ENCODE assay signal across 10 cellular contexts in the genomic region with DNA sequence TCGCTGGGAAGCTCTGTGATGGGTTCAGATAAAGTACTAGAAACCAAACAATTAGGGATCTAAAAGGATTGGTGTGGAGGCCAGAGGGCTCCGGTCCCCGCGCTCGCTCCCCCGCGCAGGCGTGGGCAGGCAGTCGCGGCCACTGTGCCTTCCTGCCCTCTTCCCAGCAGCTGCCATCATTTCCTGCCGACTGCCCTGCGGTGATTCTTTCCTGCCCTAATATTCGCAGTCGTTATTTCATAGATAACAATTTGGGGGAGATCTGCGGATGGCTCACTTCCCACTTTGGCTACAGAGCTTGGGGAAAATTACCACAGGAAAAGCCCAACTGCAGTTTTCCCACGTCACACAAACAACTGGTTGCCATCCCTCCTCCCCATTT. TPM values are rescaled to one million over a fixed set of nuclear protein-coding genes. Genes with fewer than 3 reads are reported as not detected.
DNase-seq lines count a peak whose midpoint lies in the region; ATAC-seq and TF ChIP-seq lines count a peak whose summit lies in the region.
"Had no signal": no experiment of that assay in that cellular context is flagged by ENCODE, and none has a peak within 500 bp of the region (broad histone marks: within the 10 kb centered on the region; RNA-seq: fewer than 3 reads in every experiment).

No MANE protein-coding gene starts in this region.

- intact Hi-C loops in heart left ventricle (cut with DNase I), result no loop called here
- intact Hi-C loops in Right ventricle myocardium inferior (cut with DNase I), result no loop called here
- intact Hi-C loops in upper lobe of right lung (cut with DNase I), result no loop called here
- intact Hi-C loops in PC-9 (cut with micrococcal nuclease; ENCODE audit: unreplicated experiment), result loop anchor here (10.0 kb wide), 1 partner anchor 952 kb away; a partner anchor contains a TSS

- H3K36me3 ChIP-seq in heart left ventricle (no peaks in the 10 kb centered on the region), ectodermal cell (ENCODE audit: control insufficient read depth, insufficient read depth, low read length) (no peaks in the 10 kb centered on the region), muscle layer of duodenum (ENCODE audit: control insufficient read depth in 1 of 2, insufficient read depth in 2 of 2, low read length in 2 of 2) (no peaks in the 10 kb centered on the region), upper lobe of right lung (no peaks in the 10 kb centered on the region), PC-9 (ENCODE audit: low read depth) (no peaks in the 10 kb centered on the region)

- H3K9me3 ChIP-seq in heart left ventricle (no peaks in the 10 kb centered on the region), ectodermal cell (ENCODE audit: control insufficient read depth, low read length) (no peaks in the 10 kb centered on the region), muscle layer of duodenum (ENCODE audit: control insufficient read depth in 1 of 2, low read length in 2 of 2) (no peaks in the 10 kb centered on the region), upper lobe of right lung (no peaks in the 10 kb centered on the region), PC-9 (ENCODE audit: insufficient read depth, low read depth) (no peaks in the 10 kb centered on the region)

- no peak for TF ChIP-seq POLR2A in heart left ventricle (IDR thresholded peaks at IDR 0.05)

- DNase-seq in heart left ventricle (no peak), Right ventricle myocardium inferior (ENCODE audit: missing footprints) (no peak), upper lobe of right lung (no peak), KG1 (lab: John Stamatoyannopoulos, UW) (no peak), PC-9 (no peak)
- no peak for DNase-seq in effector memory CD8-positive, alpha-beta T cell
- DNase-seq: NCI-H1436, SW 1271 had no signal

- ATAC-seq in heart left ventricle (no peak), Right ventricle myocardium inferior (no peak), upper lobe of right lung (no peak)
- no peak for ATAC-seq in effector memory CD8-positive, alpha-beta T cell (replicated peaks)

- 3 to 5% (median 4%) methylated on average over 16 of the region's 16 CpGs for WGBS in heart left ventricle, 4 donors
- WGBS in ectodermal cell, 2 experiments, result 4 to 7% methylated on average over 16 of the region's 16 CpGs

- no peaks in the 10 kb centered on the region for H3K79me2 ChIP-seq in PC-9 (ENCODE audit: low read depth)

- no peaks in the 10 kb centered on the region for H3F3A ChIP-seq in PC-9 (ENCODE audit: insufficient read depth, low read depth)

- H3K9me2 ChIP-seq in PC-9 (ENCODE audit: insufficient read depth), result no peaks in the 10 kb centered on the region

- TF ChIP-seq CTCF in heart left ventricle (IDR thresholded peaks at IDR 0.05), result no peak
- TF ChIP-seq CTCF in upper lobe of right lung (IDR thresholded peaks at IDR 0.05), result no peak
- TF ChIP-seq CTCF in PC-9 (conservative IDR thresholded peaks at IDR 0.05), result no peak

- no peaks in the 10 kb centered on the region for H3K4me1 Mint-ChIP-seq in effector memory CD8-positive, alpha-beta T cell (ENCODE audit: low read depth in 2 of 2)

- BruUV-seq in PC-9 (replicated peaks; lab: Mats Ljungman, UMichigan), result no TSS peak

- peaks cover 10 to 78% (median 50%) of the 10 kb centered on the region in 9 donors for H3K27me3 ChIP-seq in heart left ventricle
- H3K27me3 ChIP-seq in ectodermal cell (ENCODE audit: control insufficient read depth, insufficient read depth, low read length, poor library complexity, severe bottlenecking), result peaks cover 58% of the 10 kb centered on the region
- H3K27me3 ChIP-seq in muscle layer of duodenum (ENCODE audit: low read depth, low read length), result peaks cover 30% of the 10 kb centered on the region
- H3K27me3 ChIP-seq in upper lobe of right lung, result peaks cover 43% of the 10 kb centered on the region
- H3K27me3 ChIP-seq in PC-9 (ENCODE audit: insufficient read depth, low read depth), result no peaks in the 10 kb centered on the region

- H2AFZ ChIP-seq in PC-9, result no peak overlapping the region

- H3K4me2 ChIP-seq in PC-9, result no peak overlapping the region

- H3K27ac Mint-ChIP-seq in effector memory CD8-positive, alpha-beta T cell, result no peak overlapping the region

- no peaks in the 10 kb centered on the region for H3K36me3 Mint-ChIP-seq in effector memory CD8-positive, alpha-beta T cell (ENCODE audit: insufficient read depth)

- CTCF ChIA-PET in PC-9 (lab: Charles Lee), result no interaction called here

- H4K20me1 ChIP-seq in PC-9 (ENCODE audit: insufficient read depth), result no peaks in the 10 kb centered on the region

- H3K4me3 ChIP-seq in heart left ventricle (peak overlapping the region in 9 of 12 donors; percentile 7 to 46 (median 31)), ectodermal cell (ENCODE audit: insufficient read depth, low read depth, low read length) (peak overlapping the region; percentile 42), muscle layer of duodenum (ENCODE audit: low read depth in 1 of 2, low read length in 2 of 2) (peak overlapping the region; percentile 23 to 64), upper lobe of right lung (peak overlapping the region; percentile 21), PC-9 (no peak overlapping the region)

- H3K4me3 Mint-ChIP-seq in effector memory CD8-positive, alpha-beta T cell, result no peak overlapping the region

- H3K4me1 ChIP-seq in heart left ventricle, result peaks cover 0 to 16% (median 4%) of the 10 kb centered on the region in 12 donors
- peaks cover 8% of the 10 kb centered on the region for H3K4me1 ChIP-seq in ectodermal cell (ENCODE audit: control insufficient read depth, insufficient read depth, low read length)
- peaks cover 0 to 29% of the 10 kb centered on the region in 2 donors for H3K4me1 ChIP-seq in muscle layer of duodenum (ENCODE audit: control insufficient read depth in 1 of 2, insufficient read depth in 2 of 2, low read length in 2 of 2)
- H3K4me1 ChIP-seq in upper lobe of right lung, result peaks cover 3% of the 10 kb centered on the region
- no peaks in the 10 kb centered on the region for H3K4me1 ChIP-seq in PC-9 (replicated peaks; ENCODE audit: insufficient read depth)

- POLR2A ChIA-PET in PC-9 (lab: Charles Lee; ENCODE audit: unreplicated experiment), result no interaction called here

- H3K27me3 Mint-ChIP-seq in effector memory CD8-positive, alpha-beta T cell, result peaks cover 0 to 26% of the 10 kb centered on the region in 2 donors

- H3K9me3 Mint-ChIP-seq in effector memory CD8-positive, alpha-beta T cell, result peaks cover 13 to 23% of the 10 kb centered on the region in 2 donors

- H3K27ac ChIP-seq in heart left ventricle, result no peak overlapping the region
- H3K27ac ChIP-seq in ectodermal cell (ENCODE audit: insufficient read depth, low read depth, low read length, poor library complexity, severe bottlenecking), result no peak overlapping the region
- no peak overlapping the region for H3K27ac ChIP-seq in muscle layer of duodenum (ENCODE audit: low read length)
- no peak overlapping the region for H3K27ac ChIP-seq in upper lobe of right lung
- H3K27ac ChIP-seq in PC-9, result no peak overlapping the region

RNA-seq across cellular contexts. Expression of a gene that starts 2.2 kb away (rescaled TPM):
- total RNA-seq in heart left ventricle (under 1 TPM in 2 of 9 donors, not detected in 7; 0.17 to 0.36 TPM), Right ventricle myocardium inferior (not detected), upper lobe of right lung (not detected), PC-9 (2021) (not detected in 2 replicates)
- polyA plus RNA-seq in heart left ventricle, result not detected
- not detected for polyA plus RNA-seq in ectodermal cell (2013, experiment 1 of 4)
- polyA plus RNA-seq in ectodermal cell (2013, experiment 2 of 4), result not detected
- not detected for polyA plus RNA-seq in ectodermal cell (2013, experiment 3 of 4)
- polyA plus RNA-seq in ectodermal cell (2013, experiment 4 of 4), result 0.36 TPM
